ENCODE assay signal across 9 cellular contexts in genomic region chr20:41249371-41249770, GRCh38.
A peak's percentile ranks its signal among the peaks of the same experiment; 100 is the strongest.
DNase-seq lines count a peak whose midpoint lies in the region; ATAC-seq, FAIRE-seq and TF ChIP-seq lines count a peak whose summit lies in the region.
"Had no signal": no experiment of that assay in that cellular context is flagged by ENCODE, and none has a peak within 500 bp of the region (broad histone marks: within the 10 kb centered on the region; RNA-seq: fewer than 3 reads in every experiment).

No MANE protein-coding gene starts in this region.

- no peaks in the 10 kb centered on the region for H3K9me1 ChIP-seq in keratinocyte (ENCODE audit: control insufficient read depth, extremely low read depth, insufficient read depth, low read length)

- ATAC-seq in HG03039 (IDR thresholded peaks at IDR 0.05; ENCODE audit: unreplicated experiment) (peak; percentile 56), HG02840 (IDR thresholded peaks at IDR 0.05; ENCODE audit: low FRiP score, unreplicated experiment) (no peak)
- ATAC-seq in stimulated activated naive B cell treated with anti-CD40 and anti-IgM and Interleukin-4, amounts not matched to agents 10 μg/mL and 1 μg/mL and 100 μg/mL, for 72 hours (replicated peaks): peak; percentile 92 to 93

- H3K27ac ChIP-seq in keratinocyte (ENCODE audit: control insufficient read depth, insufficient read depth, low read length): peak overlapping the region; percentile 56
- H3K27ac ChIP-seq in WERI-Rb-1: no peak overlapping the region

- peak overlapping the region; percentile 98 for H3K27ac Mint-ChIP-seq in stimulated activated naive B cell treated with anti-CD40 and anti-IgM and Interleukin-4, amounts not matched to agents 10 μg/mL and 1 μg/mL and 100 μg/mL, for 72 hours

- no peak overlapping the region for H3K4me3 ChIP-seq in astrocyte of the spinal cord (ENCODE audit: low read depth, low read length)
- H3K4me3 ChIP-seq in keratinocyte (ENCODE audit: control insufficient read depth in 2 of 3, extremely low read depth in 1 of 3, insufficient read depth in 2 of 3, low read depth in 1 of 3, low read length in 3 of 3): no peak overlapping the region
- H3K4me3 ChIP-seq in WERI-Rb-1 (ENCODE audit: low read depth, low read length): no peak overlapping the region

- peak overlapping the region; percentile 68 to 74 for H3K4me3 Mint-ChIP-seq in stimulated activated naive B cell treated with anti-CD40 and anti-IgM and Interleukin-4, amounts not matched to agents 10 μg/mL and 1 μg/mL and 100 μg/mL, for 72 hours

- peak overlapping the region; percentile 58 for H3K4me2 ChIP-seq in keratinocyte (ENCODE audit: control insufficient read depth, extremely low read depth, insufficient read depth, low read depth, low read length)

- no peaks in the 10 kb centered on the region for H3K27me3 Mint-ChIP-seq in stimulated activated naive B cell treated with anti-CD40 and anti-IgM and Interleukin-4, amounts not matched to agents 10 μg/mL and 1 μg/mL and 100 μg/mL, for 72 hours

- no peaks in the 10 kb centered on the region for H3K9me3 ChIP-seq in keratinocyte (ENCODE audit: control insufficient read depth, low read depth, low read length)
- H3K9me3 ChIP-seq in WERI-Rb-1 (ENCODE audit: severe bottlenecking): no peaks in the 10 kb centered on the region

- TF ChIP-seq CTCF in astrocyte of the spinal cord (IDR thresholded peaks at IDR 0.05; ENCODE audit: low read depth, low read length) (no peak), keratinocyte (optimal IDR thresholded peaks at IDR 0.05 in 1 of 3, IDR thresholded peaks at IDR 0.05 in 1 of 3, conservative IDR thresholded peaks at IDR 0.05 in 1 of 3; ENCODE audit: extremely low read depth in 1 of 3, insufficient read depth in 2 of 3, low read length in 3 of 3) (no peak), WERI-Rb-1 (IDR thresholded peaks at IDR 0.05; ENCODE audit: low read depth, low read length) (no peak)

- H3K36me3 Mint-ChIP-seq in stimulated activated naive B cell treated with anti-CD40 and anti-IgM and Interleukin-4, amounts not matched to agents 10 μg/mL and 1 μg/mL and 100 μg/mL, for 72 hours: peaks cover 5 to 18% of the 10 kb centered on the region in 2 donors

- no peak overlapping the region for H3K9ac ChIP-seq in keratinocyte (ENCODE audit: control insufficient read depth, extremely low read depth, insufficient read depth, low read length)

- H3K36me3 ChIP-seq in keratinocyte (ENCODE audit: control insufficient read depth in 2 of 2, extremely low read depth in 1 of 2, insufficient read depth in 2 of 2, low read length in 2 of 2) (no peaks in the 10 kb centered on the region), WERI-Rb-1 (no peaks in the 10 kb centered on the region)

- H3K79me2 ChIP-seq in keratinocyte (ENCODE audit: control insufficient read depth, insufficient read depth, low read length): no peaks in the 10 kb centered on the region

- in situ Hi-C loops in ACHN (cut with HindIII; ENCODE audit: low pct_ligation_motif_present, low pct_unique_long_range_greater_than_20kb, low sequenced_read_pairs) (no loop called here), astrocyte of the spinal cord (cut with HindIII; ENCODE audit: low sequenced_read_pairs) (no loop called here)

- FAIRE-seq in keratinocyte (lab: Jason Lieb, UNC): peak; percentile 70
- FAIRE-seq: G401.6 had no signal

- peak overlapping the region; percentile 63 for H2AFZ ChIP-seq in keratinocyte (ENCODE audit: control insufficient read depth, low read length)

- H3K9me3 Mint-ChIP-seq in stimulated activated naive B cell treated with anti-CD40 and anti-IgM and Interleukin-4, amounts not matched to agents 10 μg/mL and 1 μg/mL and 100 μg/mL, for 72 hours: no peaks in the 10 kb centered on the region

- DNase-seq in ACHN: peak; percentile 74
- DNase-seq in astrocyte of the spinal cord (ENCODE audit: low read depth, low spot score): peak; percentile 93
- DNase-seq in keratinocyte (ENCODE audit: low read depth, low spot score): no peak
- DNase-seq in stimulated activated naive B cell treated with anti-CD40 and anti-IgM and Interleukin-4, amounts not matched to agents 10 μg/mL and 1 μg/mL and 100 μg/mL, for 72 hours: peak; percentile 74
- no peak for DNase-seq in WERI-Rb-1
- no peak for DNase-seq in HuH-7.5 (ENCODE audit: low spot score)

- H4K20me1 ChIP-seq in keratinocyte (ENCODE audit: control insufficient read depth, extremely low read depth, insufficient read depth, low read length): no peaks in the 10 kb centered on the region

- no peaks in the 10 kb centered on the region for H3K27me3 ChIP-seq in keratinocyte (ENCODE audit: control insufficient read depth, extremely low read depth, insufficient read depth, low read length)
- H3K27me3 ChIP-seq in WERI-Rb-1 (ENCODE audit: insufficient read depth, low read depth, severe bottlenecking): no peaks in the 10 kb centered on the region

- H3K4me1 Mint-ChIP-seq in stimulated activated naive B cell treated with anti-CD40 and anti-IgM and Interleukin-4, amounts not matched to agents 10 μg/mL and 1 μg/mL and 100 μg/mL, for 72 hours: peaks cover 42 to 67% of the 10 kb centered on the region in 2 donors

- dilution Hi-C loops in keratinocyte (cut with MboI; ENCODE audit: extremely low pct_ligation_motif_present, low sequenced_read_pairs): no loop called here

- H3K4me1 ChIP-seq in keratinocyte (ENCODE audit: control insufficient read depth, extremely low read depth, insufficient read depth, low read length): peaks cover 16% of the 10 kb centered on the region

Comparison
In these comparisons a context has a peak if more than half of its experiments do, and no peak if none do; other contexts are left out.
1. DNase-seq: peak in ACHN (single experiment), astrocyte of the spinal cord (single experiment) and stimulated activated naive B cell treated with anti-CD40 and anti-IgM and Interleukin-4, amounts not matched to agents 10 μg/mL and 1 μg/mL and 100 μg/mL, for 72 hours (single experiment); none in keratinocyte (single experiment), WERI-Rb-1 (single experiment) and HuH-7.5 (single experiment).